In genomic region chr15:28597471-28597870, GRCh38 we compare ENCODE assay signal across 15 cellular contexts. TPM values are rescaled to one million over a fixed set of nuclear protein-coding genes. Genes with fewer than 3 reads are reported as not detected.
"Had no signal": no experiment of that assay in that cellular context is flagged by ENCODE, and none has a peak within 500 bp of the region (broad histone marks: within the 10 kb centered on the region; RNA-seq: fewer than 3 reads in every experiment).

No MANE protein-coding gene starts in this region.

RNA-seq across cellular contexts. Expression of gene GOLGA6L25, which starts 44.1 kb away (rescaled TPM):
- total RNA-seq: stomach, subcutaneous adipose tissue, suprapubic skin, temporal lobe, testis, thoracic aorta, thyroid gland, tibial nerve, transverse colon, upper lobe of left lung, upper lobe of right lung, ureter, urinary bladder, uterus, vagina had no signal
- polyA plus RNA-seq: stomach, urinary bladder had no signal
